In the genomic region with DNA sequence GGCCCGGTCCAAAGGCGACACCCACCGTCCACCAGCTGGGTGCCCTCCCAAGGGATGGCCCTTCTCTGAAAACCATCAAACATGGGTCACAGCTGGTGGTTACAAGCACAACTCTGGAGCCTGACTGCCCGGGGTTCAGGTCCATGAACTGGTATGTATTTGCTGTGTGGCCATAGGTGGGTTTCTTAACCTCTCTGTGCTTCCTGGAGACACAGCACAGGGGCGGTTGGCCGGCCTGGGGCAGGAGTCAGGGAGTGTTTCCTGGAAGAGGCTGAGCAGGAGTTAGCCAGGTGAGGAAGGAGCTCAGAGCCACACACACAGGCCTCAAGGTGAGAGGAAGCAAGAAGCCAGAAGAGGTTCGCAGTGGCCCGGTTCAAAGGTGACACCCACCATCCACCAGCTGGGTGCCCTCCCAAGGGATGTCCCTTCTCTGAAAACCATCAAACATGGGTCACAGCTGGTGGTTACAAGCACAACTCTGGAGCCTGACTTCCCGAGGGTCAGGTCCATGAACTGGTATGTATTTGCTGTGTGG, we compare ENCODE assay signal across 24 cellular contexts.
"Had no signal": no experiment of that assay in that cellular context is flagged by ENCODE, and none has a peak within 500 bp of the region (broad histone marks: within the 10 kb centered on the region; RNA-seq: fewer than 3 reads in every experiment).

No MANE protein-coding gene starts in this region.

- H3K4me1 Mint-ChIP-seq: activated CD4-positive, alpha-beta T cell treated with anti-CD3 and anti-CD28 coated beads, Interleukin-2, amount 10 ng/mL, durations not matched to agents 7 days and 5 days; activated naive CD8-positive, alpha-beta T cell treated with anti-CD3 and anti-CD28 coated beads for 36 hours; activated T-helper 17 cell treated with anti-CD3 and anti-CD28 coated beads, Interleukin-2, amount 50 U/mL, for 72 hours; IgD-negative memory B cell had no signal

- ATAC-seq: activated T-helper 17 cell treated with anti-CD3 and anti-CD28 coated beads, Interleukin-2, amount 50 U/mL, for 72 hours had no signal

- H3K27ac Mint-ChIP-seq: activated CD4-positive, alpha-beta memory T cell treated with anti-CD3 and anti-CD28 coated beads for 36 hours; activated CD4-positive, alpha-beta T cell treated with anti-CD3 and anti-CD28 coated beads, Interleukin-2, amount 10 ng/mL, durations not matched to agents 7 days and 5 days; activated naive CD4-positive, alpha-beta T cell treated with anti-CD3 and anti-CD28 coated beads for 36 hours; activated naive CD8-positive, alpha-beta T cell treated with anti-CD3 and anti-CD28 coated beads for 36 hours; activated T-helper 17 cell treated with anti-CD3 and anti-CD28 coated beads, Interleukin-2, amount 50 U/mL, for 72 hours had no signal

- H3K4me3 Mint-ChIP-seq: activated CD4-positive, alpha-beta memory T cell treated with anti-CD3 and anti-CD28 coated beads for 36 hours; activated CD4-positive, alpha-beta T cell treated with anti-CD3 and anti-CD28 coated beads, Interleukin-2, amount 10 ng/mL, durations not matched to agents 7 days and 5 days; activated naive CD4-positive, alpha-beta T cell treated with anti-CD3 and anti-CD28 coated beads for 36 hours; activated naive CD8-positive, alpha-beta T cell treated with anti-CD3 and anti-CD28 coated beads for 36 hours; activated T-helper 17 cell treated with anti-CD3 and anti-CD28 coated beads, Interleukin-2, amount 50 U/mL, for 72 hours; IgD-negative memory B cell had no signal

- H3K4me3 ChIP-seq: MG63, Peyer's patch, SK-N-MC had no signal

- DNase-seq: activated CD4-positive, alpha-beta memory T cell treated with anti-CD3 and anti-CD28 coated beads for 36 hours; activated CD4-positive, alpha-beta T cell treated with anti-CD3 and anti-CD28 coated beads, Interleukin-2, amount 10 ng/mL, durations not matched to agents 7 days and 5 days; activated CD4-positive, CD25-positive, alpha-beta regulatory T cell; activated CD8-positive, alpha-beta memory T cell treated with anti-CD3 and anti-CD28 coated beads for 24 hours; activated gamma-delta T cell; activated naive CD4-positive, alpha-beta T cell treated with anti-CD3 and anti-CD28 coated beads for 36 hours; activated naive CD8-positive, alpha-beta T cell treated with anti-CD3 and anti-CD28 coated beads for 36 hours; activated T-cell treated with anti-CD3 and anti-CD28 coated beads, Interleukin-2, amount 50 U/mL, for 48 hours; brain microvascular endothelial cell; MG63; MV-4-11; NCI-H1105 treated with DMSO at 0.1 percent for 48 hours; NCI-H1436 treated with DMSO at 0.1 percent for 48 hours; NCI-H2081; NCI-H510A treated with DMSO at 0.1 percent for 48 hours; NK-92 treated with Interleukin-12 subunit alpha and Interleukin-12 subunit beta, amount 100 ng/mL, for 24 hours; OCI-M1; Peyer's patch; T-helper 1 cell had no signal

- H3K9me3 Mint-ChIP-seq: activated CD4-positive, alpha-beta T cell treated with anti-CD3 and anti-CD28 coated beads, Interleukin-2, amount 10 ng/mL, durations not matched to agents 7 days and 5 days had no signal

- H3K27ac ChIP-seq: brain microvascular endothelial cell, KMS-11, Peyer's patch, SK-N-MC, VCaP had no signal

- H3K36me3 ChIP-seq: brain microvascular endothelial cell, MG63, Peyer's patch had no signal

- H3K27me3 Mint-ChIP-seq: activated CD4-positive, alpha-beta T cell treated with anti-CD3 and anti-CD28 coated beads, Interleukin-2, amount 10 ng/mL, durations not matched to agents 7 days and 5 days; activated naive CD8-positive, alpha-beta T cell treated with anti-CD3 and anti-CD28 coated beads for 36 hours; IgD-negative memory B cell had no signal

- H3K27me3 ChIP-seq: MG63, Peyer's patch had no signal

- H3K36me3 Mint-ChIP-seq: activated CD4-positive, alpha-beta memory T cell treated with anti-CD3 and anti-CD28 coated beads for 36 hours; activated naive CD8-positive, alpha-beta T cell treated with anti-CD3 and anti-CD28 coated beads for 36 hours; IgD-negative memory B cell had no signal

- H3K4me1 ChIP-seq: Peyer's patch had no signal

- H3K9me3 ChIP-seq: MG63, Peyer's patch had no signal
